8 cellular contexts compared by ENCODE assay signal in genomic region chr13:97258801-97259200, GRCh38. TPM values are rescaled to one million over a fixed set of nuclear protein-coding genes. Genes with fewer than 3 reads are reported as not detected.
A peak's percentile ranks its signal among the peaks of the same experiment; 100 is the strongest.
DNase-seq lines count a peak whose midpoint lies in the region; ATAC-seq and TF ChIP-seq lines count a peak whose summit lies in the region.
"Had no signal": no experiment of that assay in that cellular context is flagged by ENCODE, and none has a peak within 500 bp of the region (broad histone marks: within the 10 kb centered on the region; RNA-seq: fewer than 3 reads in every experiment).

No MANE protein-coding gene starts in this region.

- no peaks in the 10 kb centered on the region for H3K27me3 ChIP-seq in foreskin keratinocyte

- peak overlapping the region; percentile 29 for H3K27ac ChIP-seq in foreskin keratinocyte

- intact Hi-C loops in activated T-helper 1 cell treated with anti-CD3 and anti-CD28 coated beads, Interleukin-12 subunit alpha, Interleukin-12 subunit beta, Interleukin-2, Interleukin-4 antibody, amounts not matched to agents 30 ng/mL and 10 ng/mL and 1 ng/mL, durations not matched to agents 14 hours and 24 hours and 36 hours (cut with micrococcal nuclease): loop anchor here (1.0 to 5.0 kb wide), 4 partner anchors 32 to 174 kb away; no protein-coding TSS in a partner anchor

- H3K27ac Mint-ChIP-seq in activated T-helper 1 cell treated with anti-CD3 and anti-CD28 coated beads, Interleukin-12 subunit alpha, Interleukin-12 subunit beta, Interleukin-2, Interleukin-4 antibody, amounts not matched to agents 30 ng/mL and 10 ng/mL and 1 ng/mL, durations not matched to agents 14 hours and 24 hours and 36 hours: peak overlapping the region; percentile 52
- H3K27ac Mint-ChIP-seq in stimulated activated effector memory CD8-positive, alpha-beta T cell treated with anti-CD3 and anti-CD28 coated beads, Interleukin-12 subunit alpha, Interleukin-12 subunit beta, amount 100 ng/mL, for 72 hours: peak overlapping the region; percentile 98

- H3K9me3 Mint-ChIP-seq in activated T-helper 1 cell treated with anti-CD3 and anti-CD28 coated beads, Interleukin-12 subunit alpha, Interleukin-12 subunit beta, Interleukin-2, Interleukin-4 antibody, amounts not matched to agents 30 ng/mL and 10 ng/mL and 1 ng/mL, durations not matched to agents 14 hours and 24 hours and 36 hours: peaks cover 11% of the 10 kb centered on the region
- no peaks in the 10 kb centered on the region for H3K9me3 Mint-ChIP-seq in stimulated activated effector memory CD8-positive, alpha-beta T cell treated with anti-CD3 and anti-CD28 coated beads, Interleukin-12 subunit alpha, Interleukin-12 subunit beta, amount 100 ng/mL, for 72 hours

- DNase-seq in HCEC 1CT (peak; percentile 57), foreskin keratinocyte (no peak), NCI-H69 (lab: John Stamatoyannopoulos, UW) (no peak)
- no peak for DNase-seq in activated T-helper 1 cell treated with anti-CD3 and anti-CD28 coated beads, Interleukin-12 subunit alpha, Interleukin-12 subunit beta, Interleukin-2, Interleukin-4 antibody, amounts not matched to agents 30 ng/mL and 10 ng/mL and 1 ng/mL, durations not matched to agents 14 hours and 24 hours and 36 hours (ENCODE audit: low spot score)
- DNase-seq in stimulated activated effector memory CD8-positive, alpha-beta T cell treated with anti-CD3 and anti-CD28 coated beads, Interleukin-12 subunit alpha, Interleukin-12 subunit beta, amount 100 ng/mL, for 72 hours (ENCODE audit: low spot score in 2 of 2): no peak
- no peak for DNase-seq in stimulated activated naive CD4-positive, alpha-beta T cell treated with Interleukin-2 at 50 U/mL for 16 hours (lab: John Stamatoyannopoulos, UW)
- no peak for DNase-seq in stimulated activated CD4-positive, alpha-beta T cell treated with anti-CD3 and anti-CD28 coated beads, Interleukin-4, amount 100 ng/mL, for 1 hour
- DNase-seq: naive thymus-derived CD4-positive, alpha-beta T cell had no signal

- TF ChIP-seq CTCF in foreskin keratinocyte (conservative IDR thresholded peaks at IDR 0.05): no peak

- ATAC-seq in foreskin keratinocyte: no peak
- no peak for ATAC-seq in stimulated activated effector memory CD8-positive, alpha-beta T cell treated with anti-CD3 and anti-CD28 coated beads, Interleukin-12 subunit alpha, Interleukin-12 subunit beta, amount 100 ng/mL, for 72 hours

- no peak overlapping the region for H3K4me3 Mint-ChIP-seq in activated T-helper 1 cell treated with anti-CD3 and anti-CD28 coated beads, Interleukin-12 subunit alpha, Interleukin-12 subunit beta, Interleukin-2, Interleukin-4 antibody, amounts not matched to agents 30 ng/mL and 10 ng/mL and 1 ng/mL, durations not matched to agents 14 hours and 24 hours and 36 hours
- H3K4me3 Mint-ChIP-seq in stimulated activated effector memory CD8-positive, alpha-beta T cell treated with anti-CD3 and anti-CD28 coated beads, Interleukin-12 subunit alpha, Interleukin-12 subunit beta, amount 100 ng/mL, for 72 hours: peak overlapping the region; percentile 66

- peaks cover 45% of the 10 kb centered on the region for H3K4me1 ChIP-seq in foreskin keratinocyte

- peaks cover 86% of the 10 kb centered on the region for H3K4me1 Mint-ChIP-seq in activated T-helper 1 cell treated with anti-CD3 and anti-CD28 coated beads, Interleukin-12 subunit alpha, Interleukin-12 subunit beta, Interleukin-2, Interleukin-4 antibody, amounts not matched to agents 30 ng/mL and 10 ng/mL and 1 ng/mL, durations not matched to agents 14 hours and 24 hours and 36 hours (ENCODE audit: low read depth)
- H3K4me1 Mint-ChIP-seq in stimulated activated effector memory CD8-positive, alpha-beta T cell treated with anti-CD3 and anti-CD28 coated beads, Interleukin-12 subunit alpha, Interleukin-12 subunit beta, amount 100 ng/mL, for 72 hours: peaks cover 85% of the 10 kb centered on the region

- H3K27me3 Mint-ChIP-seq in activated T-helper 1 cell treated with anti-CD3 and anti-CD28 coated beads, Interleukin-12 subunit alpha, Interleukin-12 subunit beta, Interleukin-2, Interleukin-4 antibody, amounts not matched to agents 30 ng/mL and 10 ng/mL and 1 ng/mL, durations not matched to agents 14 hours and 24 hours and 36 hours (ENCODE audit: insufficient read depth): no peaks in the 10 kb centered on the region
- H3K27me3 Mint-ChIP-seq: naive thymus-derived CD4-positive, alpha-beta T cell had no signal

- H3K36me3 Mint-ChIP-seq in activated T-helper 1 cell treated with anti-CD3 and anti-CD28 coated beads, Interleukin-12 subunit alpha, Interleukin-12 subunit beta, Interleukin-2, Interleukin-4 antibody, amounts not matched to agents 30 ng/mL and 10 ng/mL and 1 ng/mL, durations not matched to agents 14 hours and 24 hours and 36 hours (ENCODE audit: low read depth): peaks cover 16% of the 10 kb centered on the region
- H3K36me3 Mint-ChIP-seq in stimulated activated effector memory CD8-positive, alpha-beta T cell treated with anti-CD3 and anti-CD28 coated beads, Interleukin-12 subunit alpha, Interleukin-12 subunit beta, amount 100 ng/mL, for 72 hours: peaks cover 21% of the 10 kb centered on the region

RNA-seq across cellular contexts. Expression of gene MBNL2, which starts 36.7 kb away (rescaled TPM):
- total RNA-seq in activated T-helper 1 cell treated with anti-CD3 and anti-CD28 coated beads, Interleukin-12 subunit alpha, Interleukin-12 subunit beta, Interleukin-2, Interleukin-4 antibody, amounts not matched to agents 30 ng/mL and 10 ng/mL and 1 ng/mL, durations not matched to agents 14 hours and 24 hours and 36 hours: 20.7 and 24.2 TPM in 2 replicates
- total RNA-seq in foreskin keratinocyte: 27.3 and 33.1 TPM in 2 replicates
- polyA plus RNA-seq in foreskin keratinocyte: 5.0 and 5.2 TPM in 2 replicates
